In the genomic region with DNA sequence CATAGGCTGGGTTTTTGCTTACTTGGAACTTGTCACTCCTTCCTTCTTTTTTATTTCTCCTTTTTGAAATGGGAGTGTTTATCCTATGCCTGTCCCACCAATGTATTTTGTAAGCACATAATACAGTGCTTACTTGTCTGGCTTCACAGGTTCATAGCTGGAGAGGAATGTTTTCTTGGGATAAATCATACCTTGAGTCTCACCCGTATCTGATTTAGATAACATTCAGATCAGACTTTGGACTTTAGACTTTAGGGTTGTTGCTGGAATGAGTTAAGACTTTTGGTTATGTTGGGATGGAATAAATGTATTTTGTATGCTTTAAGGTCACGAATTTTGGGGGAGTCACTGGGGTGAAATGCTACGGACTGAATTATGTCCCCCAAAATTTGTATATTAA, we compare ENCODE assay signal across 23 cellular contexts. TPM values are rescaled to one million over a fixed set of nuclear protein-coding genes. Genes with fewer than 3 reads are reported as not detected.
DNase-seq lines count a peak whose midpoint lies in the region; ATAC-seq and TF ChIP-seq lines count a peak whose summit lies in the region.
"Had no signal": no experiment of that assay in that cellular context is flagged by ENCODE, and none has a peak within 500 bp of the region (broad histone marks: within the 10 kb centered on the region; RNA-seq: fewer than 3 reads in every experiment).

No MANE protein-coding gene starts in this region.

- H3K4me3 Mint-ChIP-seq in Caco-2 (ENCODE audit: unreplicated experiment) (peak overlapping the region; percentile 17), progenitor cell of endocrine pancreas (ENCODE audit: low read depth) (no peak overlapping the region)
- H3K4me3 Mint-ChIP-seq in effector memory CD8-positive, alpha-beta T cell, result no peak overlapping the region
- H3K4me3 Mint-ChIP-seq: CD14-positive monocyte; CD4-positive, alpha-beta T cell; CD8-positive, alpha-beta memory T cell; GM23338; H9; HFFc6 had no signal

- H3K36me3 Mint-ChIP-seq in Caco-2 (ENCODE audit: insufficient read depth, unreplicated experiment) (no peaks in the 10 kb centered on the region), progenitor cell of endocrine pancreas (ENCODE audit: insufficient read depth) (no peaks in the 10 kb centered on the region)
- H3K36me3 Mint-ChIP-seq in effector memory CD8-positive, alpha-beta T cell (ENCODE audit: insufficient read depth), result no peaks in the 10 kb centered on the region
- H3K36me3 Mint-ChIP-seq: CD14-positive monocyte; CD8-positive, alpha-beta memory T cell had no signal

- POLR2A ChIA-PET in Caco-2 (lab: Charles Lee) (no interaction called here), HEK293T (lab: Yijun Ruan, JAX) (no interaction called here)

- H3K27me3 Mint-ChIP-seq in Caco-2 (ENCODE audit: insufficient read depth, unreplicated experiment), result no peaks in the 10 kb centered on the region
- H3K27me3 Mint-ChIP-seq in progenitor cell of endocrine pancreas, result peaks cover 5% of the 10 kb centered on the region
- peaks cover 0 to 17% of the 10 kb centered on the region in 2 donors for H3K27me3 Mint-ChIP-seq in effector memory CD8-positive, alpha-beta T cell
- H3K27me3 Mint-ChIP-seq: CD4-positive, alpha-beta T cell had no signal

- BruUV-seq in Caco-2 (replicated peaks; lab: Mats Ljungman, UMichigan), result no TSS peak

- H3K9me3 Mint-ChIP-seq in Caco-2 (ENCODE audit: unreplicated experiment) (peaks cover 17% of the 10 kb centered on the region), progenitor cell of endocrine pancreas (ENCODE audit: low read depth) (no peaks in the 10 kb centered on the region)
- no peaks in the 10 kb centered on the region for H3K9me3 Mint-ChIP-seq in effector memory CD8-positive, alpha-beta T cell
- H3K9me3 Mint-ChIP-seq: CD14-positive monocyte; CD4-positive, alpha-beta T cell; CD8-positive, alpha-beta memory T cell; GM23338; H9; HFFc6 had no signal

- TF ChIP-seq CTCF in Caco-2 (IDR thresholded peaks at IDR 0.05; ENCODE audit: insufficient read depth in 1 of 2, low read depth in 1 of 2, low read length in 1 of 2, severe bottlenecking in 1 of 2, unreplicated experiment in 1 of 2), result no peak
- no peak for TF ChIP-seq CTCF in progenitor cell of endocrine pancreas (IDR thresholded peaks at IDR 0.05; ENCODE audit: unreplicated experiment)

- peak in 1 of 2 experiments; percentile 38 for DNase-seq in Caco-2
- DNase-seq in LoVo (ENCODE audit: low spot score), result peak; percentile 46
- DNase-seq in left colon, result no peak
- DNase-seq in progenitor cell of endocrine pancreas (ENCODE audit: low spot score, unreplicated experiment), result no peak
- DNase-seq in DMS153 (lab: John Stamatoyannopoulos, UW), result no peak
- no peak for DNase-seq in HEK293T (ENCODE audit: extremely low spot score)
- no peak for DNase-seq in effector memory CD8-positive, alpha-beta T cell
- DNase-seq: 8988T; ACHN; AML-193; BE2C; Calu3; CD4-positive, alpha-beta T cell; CD8-positive, alpha-beta memory T cell; DND-41; H9; HFFc6 had no signal

- intact Hi-C loops in Caco-2 (cut with micrococcal nuclease; ENCODE audit: unreplicated experiment), result loop anchor here (1.0 kb wide), 1 partner anchor 13 kb away; the partner anchor contains the start of gene LRRC75A
- intact Hi-C loops in left colon (cut with DNase I, micrococcal nuclease), result no loop called here

- H3K4me1 ChIP-seq in Caco-2, result peaks cover 26% of the 10 kb centered on the region
- H3K4me1 ChIP-seq: A549, BE2C had no signal

- peaks cover 40% of the 10 kb centered on the region for H3K4me1 Mint-ChIP-seq in Caco-2 (ENCODE audit: low read depth, unreplicated experiment)
- peaks cover 10% of the 10 kb centered on the region for H3K4me1 Mint-ChIP-seq in progenitor cell of endocrine pancreas (ENCODE audit: low read depth)
- no peaks in the 10 kb centered on the region for H3K4me1 Mint-ChIP-seq in effector memory CD8-positive, alpha-beta T cell (ENCODE audit: low read depth in 2 of 2)
- H3K4me1 Mint-ChIP-seq: CD8-positive, alpha-beta memory T cell; GM23338; H9 had no signal

- H3K4me3 ChIP-seq in Caco-2 (ENCODE audit: low read depth, low read length), result no peak overlapping the region
- H3K4me3 ChIP-seq: A549; BLaER1 treated with 17β-estradiol and CSF1 and Interleukin-3, amounts not matched to agents 10 nM and 100 nM; GM23338 had no signal

- no peaks in the 10 kb centered on the region for H3K27me3 ChIP-seq in Caco-2 (replicated peaks; ENCODE audit: control insufficient read depth, insufficient read depth, low read length)
- H3K27me3 ChIP-seq: BE2C; BLaER1 treated with 17β-estradiol and CSF1 and Interleukin-3, amounts not matched to agents 10 nM and 100 nM had no signal

- H3K9me3 ChIP-seq in Caco-2, result no peaks in the 10 kb centered on the region
- H3K9me3 ChIP-seq: A549; BE2C; BLaER1 treated with 17β-estradiol and CSF1 and Interleukin-3, amounts not matched to agents 10 nM and 100 nM had no signal

- H3K27ac Mint-ChIP-seq in Caco-2 (ENCODE audit: unreplicated experiment) (peak overlapping the region; percentile 77), progenitor cell of endocrine pancreas (peak overlapping the region; percentile 17)
- no peak overlapping the region for H3K27ac Mint-ChIP-seq in effector memory CD8-positive, alpha-beta T cell
- H3K27ac Mint-ChIP-seq: CD14-positive monocyte; CD4-positive, alpha-beta T cell; GM23338; H9; HFFc6 had no signal

- peak; percentile 72 for ATAC-seq in left colon
- no peak for ATAC-seq in GM19035 (IDR thresholded peaks at IDR 0.05; ENCODE audit: unreplicated experiment)
- no peak for ATAC-seq in effector memory CD8-positive, alpha-beta T cell (replicated peaks)
- ATAC-seq: A549, GM23338, HCT116 had no signal

- H3K36me3 ChIP-seq in Caco-2 (ENCODE audit: control insufficient read depth, insufficient read depth, low read length), result no peaks in the 10 kb centered on the region
- H3K36me3 ChIP-seq: BE2C; BLaER1 treated with 17β-estradiol and CSF1 and Interleukin-3, amounts not matched to agents 10 nM and 100 nM had no signal

- CTCF ChIA-PET in Caco-2 (lab: Charles Lee), result interaction anchor here (0.5 to 2.3 kb wide), 2 partner anchors 17 to 31 kb away, joined by 3 to 9 read pairs; no protein-coding TSS in a partner anchor
- CTCF ChIA-PET in HEK293T (lab: Yijun Ruan, JAX), result no interaction called here

TF ChIP-seq in HEK293T, 16 proteins besides CTCF, POLR2A, EP300 and RAD21:
- TF ChIP-seq FOXK2 (IDR thresholded peaks at IDR 0.05) (no peak), ARNT (IDR thresholded peaks at IDR 0.05) (no peak), FOXA1 (IDR thresholded peaks at IDR 0.05) (no peak), PKNOX1 (IDR thresholded peaks at IDR 0.05) (no peak), HDGF (IDR thresholded peaks at IDR 0.05; ENCODE audit: borderline replicate concordance) (no peak), BHLHE40 (IDR thresholded peaks at IDR 0.05; ENCODE audit: borderline replicate concordance) (no peak), LEF1 (IDR thresholded peaks at IDR 0.05; ENCODE audit: borderline replicate concordance) (no peak), SUZ12 (IDR thresholded peaks at IDR 0.05) (no peak), CTBP1 (IDR thresholded peaks at IDR 0.05; ENCODE audit: borderline replicate concordance) (no peak), NFRKB (IDR thresholded peaks at IDR 0.05) (no peak), FOXM1 (IDR thresholded peaks at IDR 0.05; ENCODE audit: borderline replicate concordance) (no peak), TARDBP (IDR thresholded peaks at IDR 0.05) (no peak), ELF4 (IDR thresholded peaks at IDR 0.05) (no peak), L3MBTL2 (conservative IDR thresholded peaks at IDR 0.05) (no peak), SP1 (IDR thresholded peaks at IDR 0.05) (no peak)

RNA-seq across cellular contexts. Expression of gene LRRC75A, which starts 13.0 kb away (rescaled TPM):
- total RNA-seq in Caco-2 (2022) (4.0 and 4.5 TPM in 2 replicates), left colon (10 to 100 TPM; 62.3 to 75.3 TPM), progenitor cell of endocrine pancreas (8.5 and 9.7 TPM in 2 replicates)

Comparison
In these comparisons a context has a peak if more than half of its experiments do, and no peak if none do; other contexts are left out.
1. H3K27ac Mint-ChIP-seq: peak in Caco-2 (single experiment) and progenitor cell of endocrine pancreas (single experiment); none in effector memory CD8-positive, alpha-beta T cell (0 of 2).